In genomic region chr7:17041324-17041723, GRCh38 we compare ENCODE assay signal across 8 cellular contexts.
DNase-seq lines count a peak whose midpoint lies in the region; ATAC-seq, FAIRE-seq and TF ChIP-seq lines count a peak whose summit lies in the region.

No MANE protein-coding gene starts in this region.

- H3K14ac ChIP-seq in mesenchymal stem cell (ENCODE audit: low read length in 2 of 2), result no peak overlapping the region

- H3K4me1 ChIP-seq in K562 (replicated peaks in 1 of 2; ENCODE audit: control insufficient read depth in 2 of 2, insufficient read depth in 2 of 2, low read length in 2 of 2), result peaks cover 0 to 5% of the 10 kb centered on the region in 2 experiments; a peak in 1 of 5 replicates
- no peaks in the 10 kb centered on the region for H3K4me1 ChIP-seq in mesenchymal stem cell (ENCODE audit: control insufficient read depth, insufficient read depth, low read depth, low read length)

- H2BK15ac ChIP-seq in mesenchymal stem cell (ENCODE audit: low read depth, poor library complexity, severe bottlenecking), result no peak overlapping the region

- H3K36me3 ChIP-seq in K562 (ENCODE audit: control insufficient read depth, insufficient read depth, low read length), result no peaks in the 10 kb centered on the region
- H3K36me3 ChIP-seq in mesenchymal stem cell (ENCODE audit: control insufficient read depth in 1 of 2, insufficient read depth in 2 of 2, low read depth in 1 of 2, low read length in 2 of 2), result no peaks in the 10 kb centered on the region

- TF ChIP-seq EP300 in K562 (IDR thresholded peaks at IDR 0.05; ENCODE audit: low read length), result no peak

- no peak for DNase-seq in CD4-positive, alpha-beta T cell
- DNase-seq in NCI-H1092 (lab: John Stamatoyannopoulos, UW), result peak; percentile 73
- no peak for DNase-seq in K562 (ENCODE audit: extremely low read depth in 1 of 4, low spot score in 3 of 4)
- peak; percentile 95 for DNase-seq in mesenchymal stem cell
- DNase-seq in NCI-H1930 (lab: John Stamatoyannopoulos, UW), result no peak
- no peak for DNase-seq in stimulated activated CD4-positive, alpha-beta T cell treated with anti-CD3 and anti-CD28 coated beads, Interleukin-4, amount 100 ng/mL, for 24 hours
- DNase-seq in retina, result no peak

- H3K79me1 ChIP-seq in mesenchymal stem cell (replicated peaks; ENCODE audit: low read length, poor library complexity, severe bottlenecking), result no peaks in the 10 kb centered on the region

- H3K4me3 ChIP-seq in K562 (no peak overlapping the region), mesenchymal stem cell (ENCODE audit: insufficient read depth in 1 of 2, low read depth in 1 of 2, low read length in 2 of 2) (no peak overlapping the region)

- CTCF ChIA-PET in CD4-positive, alpha-beta T cell (lab: Charles Lee), result no interaction called here
- CTCF ChIA-PET in K562 (lab: Yijun Ruan, JAX; ENCODE audit: low intra/inter-chr PET ratio), result no interaction called here

- H2BK12ac ChIP-seq in mesenchymal stem cell (ENCODE audit: low read length in 2 of 2), result no peak overlapping the region

- H3K27ac Mint-ChIP-seq in CD4-positive, alpha-beta T cell, result no peak overlapping the region

- no peak overlapping the region for H3K27ac ChIP-seq in CD4-positive, alpha-beta T cell (ENCODE audit: low read depth, low read length)
- H3K27ac ChIP-seq in K562 (ENCODE audit: extremely low read depth, low read depth, low read length), result no peak overlapping the region
- no peak overlapping the region for H3K27ac ChIP-seq in mesenchymal stem cell (ENCODE audit: low read length, poor library complexity, severe bottlenecking)

- no peak for TF ChIP-seq RAD21 in K562 (CRISPR knock-in tag; conservative IDR thresholded peaks at IDR 0.05 in 1 of 2, IDR thresholded peaks at IDR 0.05 in 1 of 2)

- H3K27me3 Mint-ChIP-seq in CD4-positive, alpha-beta T cell, result peaks cover 5% of the 10 kb centered on the region

- H3K9ac ChIP-seq in K562 (ENCODE audit: insufficient read depth in 1 of 2, low read depth in 2 of 2, low read length in 2 of 2) (no peak overlapping the region), mesenchymal stem cell (ENCODE audit: low read length) (peak overlapping the region; percentile 72)

- BruUV-seq in K562 (replicated peaks; lab: Mats Ljungman, UMichigan), result no TSS peak

- no peak overlapping the region for H2AK5ac ChIP-seq in mesenchymal stem cell (ENCODE audit: low read length, severe bottlenecking)

- FAIRE-seq in K562 (lab: Jason Lieb, UNC), result no peak

- WGBS in K562 (ENCODE audit: insufficient coverage, low coverage, missing lambda C conversion rate), result 3% methylated on average over 2 of the region's 2 CpGs
- WGBS in mesenchymal stem cell, result 0% methylated on average over 2 of the region's 2 CpGs

- H2BK5ac ChIP-seq in mesenchymal stem cell (ENCODE audit: low read depth, low read length, poor library complexity, severe bottlenecking), result no peak overlapping the region

- H3K4me2 ChIP-seq in K562 (ENCODE audit: insufficient read depth, low read length) (no peak overlapping the region), mesenchymal stem cell (ENCODE audit: low read length, poor library complexity, severe bottlenecking) (no peak overlapping the region)

- TF ChIP-seq CTCF in CD4-positive, alpha-beta T cell (IDR thresholded peaks at IDR 0.05), result no peak
- no peak for TF ChIP-seq CTCF in K562 (IDR thresholded peaks at IDR 0.05 in 2 of 3, conservative IDR thresholded peaks at IDR 0.05 in 1 of 3; ENCODE audit: insufficient read depth in 2 of 3, low read depth in 1 of 3, low read length in 3 of 3)

- H3K36me3 Mint-ChIP-seq in CD4-positive, alpha-beta T cell (ENCODE audit: low read depth), result no peaks in the 10 kb centered on the region

- peaks cover 17% of the 10 kb centered on the region for H3K4me1 Mint-ChIP-seq in CD4-positive, alpha-beta T cell (ENCODE audit: low read depth)

- H2BK120ac ChIP-seq in mesenchymal stem cell (ENCODE audit: low read depth, low read length), result no peak overlapping the region

- H3K9me3 ChIP-seq in CD4-positive, alpha-beta T cell (ENCODE audit: control insufficient read depth, low read length), result no peaks in the 10 kb centered on the region
- H3K9me3 ChIP-seq in K562 (replicated peaks; ENCODE audit: control insufficient read depth, insufficient read depth, low read depth, low read length) (no peaks in the 10 kb centered on the region; the same call in none of the 2 replicates), mesenchymal stem cell (ENCODE audit: control insufficient read depth, low read length) (no peaks in the 10 kb centered on the region)

- no peak overlapping the region for H4K8ac ChIP-seq in mesenchymal stem cell (ENCODE audit: low read length)

- no peak overlapping the region for H3K4me3 Mint-ChIP-seq in CD4-positive, alpha-beta T cell

- POLR2A ChIA-PET in CD4-positive, alpha-beta T cell (lab: Charles Lee), result no interaction called here
- POLR2A ChIA-PET in K562 (lab: Yijun Ruan, JAX), result no interaction called here

- intact Hi-C loops in CD4-positive, alpha-beta T cell (cut with DNase I, micrococcal nuclease), result no loop called here
- intact Hi-C loops in K562 (cut with micrococcal nuclease), result no loop called here

- ATAC-seq in CD4-positive, alpha-beta T cell (ENCODE audit: poor library complexity), result peak; percentile 46
- ATAC-seq in K562, result no peak
- no peak for ATAC-seq in GM21786 (IDR thresholded peaks at IDR 0.05; ENCODE audit: unreplicated experiment)

- H3K27me3 ChIP-seq in CD4-positive, alpha-beta T cell (ENCODE audit: control insufficient read depth, insufficient read depth, low read length), result no peaks in the 10 kb centered on the region
- H3K27me3 ChIP-seq in K562 (ENCODE audit: control insufficient read depth in 2 of 2, insufficient read depth in 2 of 2, low read length in 2 of 2) (no peaks in the 10 kb centered on the region), mesenchymal stem cell (ENCODE audit: control insufficient read depth in 1 of 2, insufficient read depth in 1 of 2, low read length in 2 of 2) (no peaks in the 10 kb centered on the region)

- H3K4ac ChIP-seq in mesenchymal stem cell (ENCODE audit: low read depth in 1 of 2, low read length in 2 of 2), result no peak overlapping the region

- no peaks in the 10 kb centered on the region for H4K20me1 ChIP-seq in K562 (replicated peaks; ENCODE audit: control insufficient read depth, insufficient read depth, low read length)

- H2AFZ ChIP-seq in K562 (ENCODE audit: low read depth, low read length), result no peak overlapping the region
- no peak overlapping the region for H2AFZ ChIP-seq in mesenchymal stem cell (ENCODE audit: low read depth, low read length)

- no peak overlapping the region for H3K23ac ChIP-seq in mesenchymal stem cell (ENCODE audit: low read length in 2 of 2)

- H4K91ac ChIP-seq in mesenchymal stem cell (ENCODE audit: low read length), result no peak overlapping the region

- no peaks in the 10 kb centered on the region for H3K79me2 ChIP-seq in K562 (ENCODE audit: control insufficient read depth, insufficient read depth, low read length)

- H3K9me1 ChIP-seq in K562 (ENCODE audit: control insufficient read depth, insufficient read depth, low read length), result no peaks in the 10 kb centered on the region

- no peaks in the 10 kb centered on the region for H3K9me3 Mint-ChIP-seq in CD4-positive, alpha-beta T cell

- TF ChIP-seq POLR2A in K562 (conservative IDR thresholded peaks at IDR 0.05), result no peak

- in situ Hi-C loops in K562 (cut with MboI), result no loop called here

- H3K18ac ChIP-seq in mesenchymal stem cell (ENCODE audit: low read depth in 1 of 2, low read length in 2 of 2), result no peak overlapping the region

TF ChIP-seq in K562, 482 proteins besides CTCF, POLR2A, EP300 and RAD21:
- TF ChIP-seq ZNF766 (CRISPR knock-in tag; conservative IDR thresholded peaks at IDR 0.05) (peak; percentile 91), RFX1 (IDR thresholded peaks at IDR 0.05) (peak; percentile 49), RAD51 (IDR thresholded peaks at IDR 0.05; ENCODE audit: borderline replicate concordance, low read depth) (no peak), ELF1 (tag; IDR thresholded peaks at IDR 0.05) (peak; percentile 19; the same call in 1 of the 2 replicates), HLTF (IDR thresholded peaks at IDR 0.05) (no peak), ZNF134 (CRISPR knock-in tag; conservative IDR thresholded peaks at IDR 0.05) (0 out of 2 replicates have a peak, but pooled peaks have one; percentile 31), POLR2G (IDR thresholded peaks at IDR 0.05; ENCODE audit: low read depth, low read length) (no peak), GABPA (tag; conservative IDR thresholded peaks at IDR 0.05; ENCODE audit: low read depth) (0 out of 2 replicates have a peak, but pooled peaks have one; percentile 31), CEBPB (tag; IDR thresholded peaks at IDR 0.05) (peak; percentile 16; the same call in 1 of the 2 replicates), DLX4 (CRISPR knock-in tag; IDR thresholded peaks at IDR 0.05) (no peak)

Comparison
In these comparisons a context has a peak if more than half of its experiments do, and no peak if none do; other contexts are left out.
1. DNase-seq: peak in NCI-H1092 (single experiment) and mesenchymal stem cell (single experiment); none in CD4-positive, alpha-beta T cell (0 of 10), K562 (0 of 4), NCI-H1930 (0 of 2), stimulated activated CD4-positive, alpha-beta T cell treated with anti-CD3 and anti-CD28 coated beads, Interleukin-4, amount 100 ng/mL, for 24 hours (single experiment) and retina (single experiment).